1 cellular context compared by ENCODE assay signal in genomic region chr14:24271134-24271833, GRCh38.
TF ChIP-seq lines count a peak whose summit lies in the region.

TSS of gene RABGGTA (minus strand) at chr14:24271597. CDS start at chr14:24271115, 482 bp downstream.

TF ChIP-seq in HepG2, 621 proteins besides CTCF, POLR2A, EP300 and RAD21 (continued from another document and continues in another):
- TF ChIP-seq ZNF318 (CRISPR knock-in tag; IDR thresholded peaks at IDR 0.05) (peak; percentile 98), SCMH1 (CRISPR knock-in tag; IDR thresholded peaks at IDR 0.05; ENCODE audit: borderline replicate concordance) (no peak), ZNF616 (CRISPR knock-in tag; IDR thresholded peaks at IDR 0.05; ENCODE audit: low read depth) (peak; percentile 97), ZNF354B (CRISPR knock-in tag; IDR thresholded peaks at IDR 0.05) (peak; percentile 99), ZNF143 (CRISPR knock-in tag; IDR thresholded peaks at IDR 0.05) (peak; percentile 79), MAX (IDR thresholded peaks at IDR 0.05) (no peak), ZNF781 (CRISPR knock-in tag; IDR thresholded peaks at IDR 0.05; ENCODE audit: borderline replicate concordance, not compliant biosample characterization) (peak; percentile 98), ZNF577 (CRISPR knock-in tag; IDR thresholded peaks at IDR 0.05; ENCODE audit: borderline replicate concordance, low read depth) (peak; percentile 96; the same call in 1 of the 2 replicates), ZBTB8A (CRISPR knock-in tag; IDR thresholded peaks at IDR 0.05; ENCODE audit: borderline replicate concordance, low read depth) (peak; percentile 79), FIP1L1 (IDR thresholded peaks at IDR 0.05; ENCODE audit: borderline replicate concordance, insufficient read depth, low read depth, low read length) (peak; percentile 99), ZNF180 (CRISPR knock-in tag; IDR thresholded peaks at IDR 0.05; ENCODE audit: borderline replicate concordance, low read depth) (peak; percentile 91; the same call in 1 of the 2 replicates), ZBTB37 (CRISPR knock-in tag; IDR thresholded peaks at IDR 0.05) (no peak), ARHGAP35 (CRISPR knock-in tag; IDR thresholded peaks at IDR 0.05; ENCODE audit: borderline replicate concordance) (peak; percentile 99), ZNF136 (CRISPR knock-in tag; IDR thresholded peaks at IDR 0.05; ENCODE audit: low read depth) (peak; percentile 93), TBX2 (CRISPR knock-in tag; IDR thresholded peaks at IDR 0.05; ENCODE audit: borderline replicate concordance) (peak; percentile 98), MZF1 (CRISPR knock-in tag; IDR thresholded peaks at IDR 0.05; ENCODE audit: borderline replicate concordance) (peak; percentile 98), FOXP4 (CRISPR knock-in tag; IDR thresholded peaks at IDR 0.05) (peak; percentile 93), SOX13 (IDR thresholded peaks at IDR 0.05) (peak; percentile 89), SOX13 (CRISPR knock-in tag; conservative IDR thresholded peaks at IDR 0.05 in 1 of 2, IDR thresholded peaks at IDR 0.05 in 1 of 2) (peak; percentile 29 to 82; a peak in 2 of 4 replicates), SRY (CRISPR knock-in tag; IDR thresholded peaks at IDR 0.05) (peak; percentile 100), ZBTB43 (CRISPR knock-in tag; conservative IDR thresholded peaks at IDR 0.05) (peak; percentile 98), NFYB (CRISPR knock-in tag; IDR thresholded peaks at IDR 0.05) (peak; percentile 53), TAF15 (IDR thresholded peaks at IDR 0.05; ENCODE audit: low read depth, low read length, poor library complexity, severe bottlenecking) (peak; percentile 97), DR1 (CRISPR knock-in tag; IDR thresholded peaks at IDR 0.05) (peak; percentile 90; the same call in 1 of the 2 replicates), NR1H2 (CRISPR knock-in tag; IDR thresholded peaks at IDR 0.05; ENCODE audit: borderline replicate concordance, low read depth) (peak; percentile 98; the same call in 1 of the 2 replicates), ZNF558 (CRISPR knock-in tag; IDR thresholded peaks at IDR 0.05; ENCODE audit: borderline replicate concordance) (peak; percentile 100; the same call in 1 of the 2 replicates), CBX1 (IDR thresholded peaks at IDR 0.05; ENCODE audit: low read depth) (peak; percentile 99), CERS6 (CRISPR knock-in tag; IDR thresholded peaks at IDR 0.05) (peak; percentile 93; the same call in 1 of the 2 replicates), PAX8 (CRISPR knock-in tag; IDR thresholded peaks at IDR 0.05; ENCODE audit: borderline replicate concordance) (peak; percentile 100), ZNF766 (CRISPR knock-in tag; IDR thresholded peaks at IDR 0.05; ENCODE audit: borderline replicate concordance) (peak; percentile 99), PHF5A (CRISPR knock-in tag; IDR thresholded peaks at IDR 0.05; ENCODE audit: low read depth, unreplicated experiment) (peak; percentile 100), ZNF557 (CRISPR knock-in tag; IDR thresholded peaks at IDR 0.05) (peak; percentile 99), ZBTB26 (CRISPR knock-in tag; IDR thresholded peaks at IDR 0.05; ENCODE audit: borderline replicate concordance) (peak; percentile 95), HNF4A (CRISPR knock-in tag; IDR thresholded peaks at IDR 0.05) (peak; percentile 61), MTERF4 (CRISPR knock-in tag; IDR thresholded peaks at IDR 0.05) (peak; percentile 100), BRF2 (CRISPR knock-in tag; IDR thresholded peaks at IDR 0.05) (peak; percentile 100), GABPA (IDR thresholded peaks at IDR 0.05; ENCODE audit: low read depth, low read length) (no peak), GABPA (CRISPR knock-in tag; IDR thresholded peaks at IDR 0.05; ENCODE audit: low read depth) (peak; percentile 91), ZNF816 (CRISPR knock-in tag; IDR thresholded peaks at IDR 0.05; ENCODE audit: borderline replicate concordance) (peak; percentile 7; the same call in 1 of the 2 replicates), MEF2D (CRISPR knock-in tag; IDR thresholded peaks at IDR 0.05) (peak; percentile 98), ZNF326 (CRISPR knock-in tag; IDR thresholded peaks at IDR 0.05; ENCODE audit: borderline replicate concordance) (no peak; the same call in 1 of the 2 replicates)
